14 cellular contexts compared by ENCODE assay signal in the genomic region with DNA sequence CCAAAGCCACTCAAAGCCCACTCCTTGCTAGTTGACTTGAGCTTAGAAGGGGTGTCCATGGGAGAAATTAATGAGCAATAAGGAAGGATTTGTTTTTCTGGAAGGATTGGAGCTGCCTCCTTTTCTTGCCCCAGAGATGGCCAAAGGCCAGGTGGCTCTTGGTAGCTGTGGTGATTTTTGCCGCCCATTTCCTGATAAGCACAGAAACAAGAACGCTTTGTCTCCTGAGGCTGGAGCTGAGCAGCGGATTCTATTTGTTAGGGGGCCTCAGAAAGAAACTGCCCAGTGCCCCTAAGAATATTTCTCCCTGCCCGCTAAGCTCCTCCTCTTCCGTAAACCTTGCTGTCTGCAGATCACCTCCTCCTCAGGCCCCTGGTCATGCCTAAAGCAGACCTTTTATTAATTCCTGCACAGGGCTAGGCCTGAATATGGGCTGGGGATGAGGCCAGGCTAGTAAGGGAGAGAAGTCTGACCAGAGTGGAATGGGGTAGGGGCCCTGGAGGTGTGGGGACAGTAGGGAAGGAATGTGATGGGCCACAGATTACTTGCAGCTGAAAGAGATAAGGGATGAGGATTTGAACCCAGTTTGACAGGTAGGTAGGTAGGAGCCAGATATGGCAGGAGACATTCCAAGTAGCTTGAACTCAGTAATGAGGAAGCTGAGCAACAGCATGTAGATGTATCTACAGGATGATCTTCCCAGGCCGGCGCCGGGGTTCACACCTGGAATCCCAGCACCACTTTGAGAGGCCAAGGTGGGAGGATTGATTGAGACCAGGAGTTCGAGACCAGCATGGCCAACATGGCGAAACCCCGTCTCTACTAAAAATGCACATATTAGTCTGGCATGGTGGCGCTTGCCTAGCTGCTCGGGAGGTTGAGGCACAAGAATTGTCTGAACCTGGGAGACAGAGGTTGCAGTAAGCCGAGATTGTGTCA.
DNase-seq lines count a peak whose midpoint lies in the region; ATAC-seq and TF ChIP-seq lines count a peak whose summit lies in the region.
"Had no signal": no experiment of that assay in that cellular context is flagged by ENCODE, and none has a peak within 500 bp of the region (broad histone marks: within the 10 kb centered on the region; RNA-seq: fewer than 3 reads in every experiment).

No MANE protein-coding gene starts in this region.

- DNase-seq in ascending aorta (ENCODE audit: low spot score in 2 of 2), result no peak
- peak; percentile 56 to 83 (median 72) for DNase-seq in right cardiac atrium
- no peak for DNase-seq in amniotic stem cell (lab: John Stamatoyannopoulos, UW)
- DNase-seq in H7, result no peak
- DNase-seq in RWPE1 (ENCODE audit: low spot score), result no peak
- DNase-seq: activated CD4-positive, alpha-beta T cell treated with anti-CD3 and anti-CD28 coated beads, Interleukin-2, amount 50 U/mL, for 4 hours; activated gamma-delta T cell treated with Interleukin-2 at 50 U/mL for 16 hours; DMS79 treated with DMSO at 0.1 percent for 48 hours; Karpas-422; natural killer cell; NCI-H2081 had no signal

- H3K4me2 ChIP-seq in BLaER1, result peak overlapping the region; percentile 63

- 77% methylated on average over 14 of the region's 14 CpGs for WGBS in right cardiac atrium

- H3K9me3 ChIP-seq in BLaER1 (no peaks in the 10 kb centered on the region), ascending aorta (no peaks in the 10 kb centered on the region), right cardiac atrium (ENCODE audit: control insufficient read depth, low read length) (no peaks in the 10 kb centered on the region), skeletal muscle tissue (ENCODE audit: control insufficient read depth in 3 of 3, low read length in 3 of 3) (no peaks in the 10 kb centered on the region)

- TF ChIP-seq CTCF in ascending aorta (IDR thresholded peaks at IDR 0.05), result no peak
- TF ChIP-seq CTCF in RWPE1 (conservative IDR thresholded peaks at IDR 0.05; ENCODE audit: low read depth), result no peak

- CTCF ChIA-PET in RWPE1 (lab: Yijun Ruan, JAX), result interaction anchor here (0.7 kb wide), 1 partner anchor 265 kb away, joined by 3 read pairs; no protein-coding TSS in a partner anchor

- H3K9ac ChIP-seq in BLaER1 (peak overlapping the region; percentile 16; the same call in 1 of the 2 replicates), skeletal muscle tissue (ENCODE audit: low read depth in 1 of 3, low read length in 3 of 3) (no peak overlapping the region)

- no peaks in the 10 kb centered on the region for H3K27me3 ChIP-seq in BLaER1
- no peaks in the 10 kb centered on the region for H3K27me3 ChIP-seq in ascending aorta
- H3K27me3 ChIP-seq in right cardiac atrium (ENCODE audit: control insufficient read depth, insufficient read depth), result no peaks in the 10 kb centered on the region
- no peaks in the 10 kb centered on the region for H3K27me3 ChIP-seq in skeletal muscle tissue (ENCODE audit: control insufficient read depth in 3 of 3, insufficient read depth in 3 of 3, low read length in 3 of 3)
- no peaks in the 10 kb centered on the region; the same call in 1 of the 2 replicates for H3K27me3 ChIP-seq in H7 (ENCODE audit: control insufficient read depth, insufficient read depth, low read length)

- no peaks in the 10 kb centered on the region for H4K20me1 ChIP-seq in BLaER1

- H3K4me1 ChIP-seq in BLaER1 (peaks cover 55% of the 10 kb centered on the region), ascending aorta (peaks cover 13 to 26% of the 10 kb centered on the region in 2 donors), right cardiac atrium (ENCODE audit: control insufficient read depth, insufficient read depth, low read length) (peaks cover 15% of the 10 kb centered on the region), skeletal muscle tissue (ENCODE audit: control insufficient read depth in 3 of 3, insufficient read depth in 3 of 3, low read length in 3 of 3) (peaks cover 23 to 29% (median 28%) of the 10 kb centered on the region in 3 donors)

- H3K4me3 ChIP-seq in BLaER1 (no peak overlapping the region), ascending aorta (peak overlapping the region in 1 of 2 donors; percentile 29), right cardiac atrium (ENCODE audit: low read length) (no peak overlapping the region), skeletal muscle tissue (ENCODE audit: low read length in 3 of 3) (no peak overlapping the region), H7 (ENCODE audit: insufficient read depth, low read depth, low read length) (no peak overlapping the region)

- ATAC-seq in right cardiac atrium (peak; percentile 64 to 74), HG02840 (IDR thresholded peaks at IDR 0.05; ENCODE audit: low FRiP score, unreplicated experiment) (no peak)
- ATAC-seq: natural killer cell had no signal

- intact Hi-C loops in ascending aorta (cut with DNase I), result loop anchor here (1.0 to 10.0 kb wide), 3 partner anchors 28 to 61 kb away; no protein-coding TSS in a partner anchor
- intact Hi-C loops in right cardiac atrium (cut with DNase I), result no loop called here

- POLR2A ChIA-PET in RWPE1 (lab: Yijun Ruan, JAX; ENCODE audit: low non-redundant PET), result no interaction called here

- H3K36me3 ChIP-seq in BLaER1 (no peaks in the 10 kb centered on the region), ascending aorta (peaks cover 6 to 8% of the 10 kb centered on the region in 2 donors), skeletal muscle tissue (ENCODE audit: control insufficient read depth in 3 of 3, insufficient read depth in 3 of 3, low read length in 3 of 3) (peaks cover 4 to 12% (median 8%) of the 10 kb centered on the region in 3 donors), H7 (replicated peaks; ENCODE audit: control insufficient read depth, insufficient read depth, low read length) (no peaks in the 10 kb centered on the region)

- H3K27ac ChIP-seq in BLaER1 (peak overlapping the region; percentile 51; the same call in 1 of the 2 replicates), ascending aorta (peak overlapping the region; percentile 78 to 94), right cardiac atrium (ENCODE audit: low read length) (peak overlapping the region; percentile 46), skeletal muscle tissue (ENCODE audit: low read depth, low read length) (peak overlapping the region; percentile 56), RWPE1 (no peak overlapping the region)

Comparison
In these comparisons a context has a peak if more than half of its experiments do, and no peak if none do; other contexts are left out.
1. DNase-seq: peak in right cardiac atrium (3 of 3); none in ascending aorta (0 of 2), amniotic stem cell (single experiment), H7 (single experiment) and RWPE1 (single experiment).